ENCODE assay signal across 18 cellular contexts in the genomic region with DNA sequence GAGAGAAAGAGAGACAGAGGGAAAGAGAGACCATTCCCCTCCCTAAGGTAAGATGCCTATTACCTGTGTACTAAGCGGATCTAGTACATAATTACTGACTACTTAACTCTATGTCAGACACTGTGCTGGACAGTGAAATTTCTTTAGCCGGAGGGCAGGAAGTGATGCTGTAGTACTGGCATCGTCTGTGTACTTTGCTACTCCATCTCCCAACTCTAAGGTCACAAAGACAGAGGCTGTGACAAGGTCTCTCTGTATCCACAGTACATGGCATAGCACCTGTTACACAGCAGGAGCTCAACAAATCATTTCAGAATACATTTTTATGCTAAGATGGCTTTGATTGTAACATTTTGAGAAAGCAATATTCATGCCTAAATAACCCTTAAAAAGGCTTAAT. TPM values are rescaled to one million over a fixed set of nuclear protein-coding genes. Genes with fewer than 3 reads are reported as not detected.
DNase-seq lines count a peak whose midpoint lies in the region; ATAC-seq and TF ChIP-seq lines count a peak whose summit lies in the region.
"Had no signal": no experiment of that assay in that cellular context is flagged by ENCODE, and none has a peak within 500 bp of the region (broad histone marks: within the 10 kb centered on the region; RNA-seq: fewer than 3 reads in every experiment).

No MANE protein-coding gene starts in this region.

- peaks cover 0 to 1% of the 10 kb centered on the region in 2 donors for H3K27me3 ChIP-seq in breast epithelium
- no peaks in the 10 kb centered on the region for H3K27me3 ChIP-seq in adipocyte (replicated peaks; ENCODE audit: control insufficient read depth, insufficient read depth, low read length)
- H3K27me3 ChIP-seq in right cardiac atrium (ENCODE audit: control insufficient read depth, insufficient read depth) = no peaks in the 10 kb centered on the region
- no peaks in the 10 kb centered on the region for H3K27me3 ChIP-seq in testis
- H3K27me3 ChIP-seq in H9 (ENCODE audit: insufficient read depth, low read length) = no peaks in the 10 kb centered on the region

- DNase-seq in MCF 10A (ENCODE audit: unreplicated experiment) = no peak
- no peak for DNase-seq in breast epithelium (ENCODE audit: low spot score in 2 of 2)
- DNase-seq in adipocyte (ENCODE audit: low read depth) = no peak
- DNase-seq in right cardiac atrium = no peak
- DNase-seq in testis = no peak
- no peak for DNase-seq in activated CD4-positive, alpha-beta T cell treated with anti-CD3 and anti-CD28 coated beads, Interleukin-2, amount 50 U/mL, for 48 hours
- DNase-seq in H9 = no peak
- DNase-seq: CD4-positive, alpha-beta memory T cell; DMS79; NCI-H1417; NCI-H1930; NCI-H446; NCI-H748 treated with DMSO at 0.1 percent for 48 hours; PC-9 had no signal

- H3K4me1 Mint-ChIP-seq in MCF 10A (ENCODE audit: insufficient read depth, unreplicated experiment) = peaks cover 40% of the 10 kb centered on the region
- peaks cover 15% of the 10 kb centered on the region in 2 experiments for H3K4me1 Mint-ChIP-seq in H9
- H3K4me1 Mint-ChIP-seq: CD4-positive, alpha-beta memory T cell had no signal

- H3T11ph ChIP-seq in H9 (ENCODE audit: low read length) = no peak overlapping the region

- H3K9me3 Mint-ChIP-seq in MCF 10A (ENCODE audit: unreplicated experiment) (no peaks in the 10 kb centered on the region), H9 (no peaks in the 10 kb centered on the region; a peak in 1 of 5 replicates)

- WGBS in right cardiac atrium = 54% methylated on average over 3 of the region's 3 CpGs
- 66 to 72% methylated on average over 3 of the region's 3 CpGs for WGBS in testis, 2 donors
- no CpG with 5 or more reads among the region's 3 CpGs for WGBS in H9 (ENCODE audit: extremely low coverage, insufficient read length, low lambda C conversion rate)

- H3K14ac ChIP-seq in H9 (ENCODE audit: insufficient read depth, low read length) = no peak overlapping the region

- H3K27ac Mint-ChIP-seq in MCF 10A (ENCODE audit: low read depth, unreplicated experiment) (peak overlapping the region; percentile 47), H9 (no peak overlapping the region)
- H3K27ac Mint-ChIP-seq: CD4-positive, alpha-beta memory T cell had no signal

- H3K4me1 ChIP-seq in breast epithelium (no peaks in the 10 kb centered on the region), adipocyte (ENCODE audit: control insufficient read depth, insufficient read depth, low read length) (peaks cover 60% of the 10 kb centered on the region), right cardiac atrium (ENCODE audit: control insufficient read depth, insufficient read depth, low read length) (no peaks in the 10 kb centered on the region), testis (peaks cover 5% of the 10 kb centered on the region), H9 (ENCODE audit: insufficient read depth, low read length) (no peaks in the 10 kb centered on the region)

- no peak overlapping the region for H4K91ac ChIP-seq in H9 (ENCODE audit: insufficient read length, low read depth, low read length)

- TF ChIP-seq POLR2A in breast epithelium (IDR thresholded peaks at IDR 0.05) = no peak
- TF ChIP-seq POLR2A in testis (IDR thresholded peaks at IDR 0.05) = no peak

- no TSS peak for BruUV-seq in MCF 10A (replicated peaks; lab: Mats Ljungman, UMichigan)

- H2AFZ ChIP-seq in H9 (ENCODE audit: low read length) = no peak overlapping the region
- H2AFZ ChIP-seq: PC-9 had no signal

- H3K18ac ChIP-seq in H9 (ENCODE audit: insufficient read length, low read depth, low read length) = no peak overlapping the region

- no peak for ATAC-seq in right cardiac atrium
- ATAC-seq in GM18870 (IDR thresholded peaks at IDR 0.05; ENCODE audit: unreplicated experiment) = no peak

- H3K27me3 Mint-ChIP-seq in MCF 10A (ENCODE audit: insufficient read depth, unreplicated experiment) (no peaks in the 10 kb centered on the region), H9 (ENCODE audit: low read depth) (no peaks in the 10 kb centered on the region; the same call in 1 of the 2 replicates)

- peak overlapping the region; percentile 30 for H3K9ac ChIP-seq in adipocyte (ENCODE audit: low read length)
- H3K9ac ChIP-seq in H9 (ENCODE audit: extremely low read depth, insufficient read length, low read length) = no peak overlapping the region

- H3K79me1 ChIP-seq in H9 (ENCODE audit: insufficient read depth, low read depth, low read length, poor library complexity, severe bottlenecking) = no peaks in the 10 kb centered on the region

- no peak overlapping the region for H4K8ac ChIP-seq in H9 (replicated peaks; ENCODE audit: insufficient read length, low read depth, low read length)

- intact Hi-C loops in MCF 10A (cut with micrococcal nuclease) (no loop called here), breast epithelium (cut with DNase I; ENCODE audit: low total_unique reads) (no loop called here), right cardiac atrium (cut with DNase I) (loop anchor here in 1 of 4 donors (10.0 kb wide), 1 partner anchor 98 kb away; no protein-coding TSS in a partner anchor), testis (cut with DNase I; ENCODE audit: low total_unique reads) (loop anchor here (10.0 kb wide), 1 partner anchor 98 kb away; no protein-coding TSS in a partner anchor)

- no peaks in the 10 kb centered on the region for H3K79me2 ChIP-seq in H9 (ENCODE audit: insufficient read depth, low read length)

- H3K9me3 ChIP-seq in breast epithelium = no peaks in the 10 kb centered on the region
- H3K9me3 ChIP-seq in adipocyte (ENCODE audit: control insufficient read depth, low read length) = no peaks in the 10 kb centered on the region
- no peaks in the 10 kb centered on the region for H3K9me3 ChIP-seq in right cardiac atrium (ENCODE audit: control insufficient read depth, low read length)
- H3K9me3 ChIP-seq in testis = no peaks in the 10 kb centered on the region
- H3K9me3 ChIP-seq in H9 (ENCODE audit: control insufficient read depth, low read depth, low read length) = no peaks in the 10 kb centered on the region

- POLR2A ChIA-PET in MCF 10A (lab: Yijun Ruan, JAX) = interaction anchor here (0.9 to 1.8 kb wide), 6 partner anchors 10 to 100 kb away, joined by 4 to 11 read pairs (median 4); no protein-coding TSS in a partner anchor

- no peak overlapping the region for H2BK15ac ChIP-seq in H9 (ENCODE audit: low read depth, low read length)

- no peak overlapping the region for H2AK5ac ChIP-seq in H9 (ENCODE audit: insufficient read length, low read length)

- no peak overlapping the region for H2BK12ac ChIP-seq in H9 (ENCODE audit: insufficient read length, low read depth, low read length)

- no peak overlapping the region for H3K56ac ChIP-seq in H9 (ENCODE audit: insufficient read length, low read depth, low read length)

- H3K36me3 Mint-ChIP-seq in MCF 10A (ENCODE audit: insufficient read depth, unreplicated experiment) (peaks cover 44% of the 10 kb centered on the region), H9 (ENCODE audit: insufficient read depth in 1 of 3, low read depth in 3 of 3) (no peaks in the 10 kb centered on the region)
- H3K36me3 Mint-ChIP-seq: CD4-positive, alpha-beta memory T cell had no signal

- H3K4me3 ChIP-seq in breast epithelium (no peak overlapping the region), adipocyte (ENCODE audit: low read length) (no peak overlapping the region), right cardiac atrium (ENCODE audit: low read length) (no peak overlapping the region), testis (no peak overlapping the region)
- H3K4me3 ChIP-seq: PC-9 had no signal

- TF ChIP-seq CTCF in MCF 10A (IDR thresholded peaks at IDR 0.05; ENCODE audit: unreplicated experiment) = no peak
- no peak for TF ChIP-seq CTCF in breast epithelium (IDR thresholded peaks at IDR 0.05)
- TF ChIP-seq CTCF in testis (IDR thresholded peaks at IDR 0.05) = no peak
- no peak for TF ChIP-seq CTCF in H9 (conservative IDR thresholded peaks at IDR 0.05)

- no peak overlapping the region for H3K23ac ChIP-seq in H9 (ENCODE audit: insufficient read length, low read depth, low read length)

- H2BK120ac ChIP-seq in H9 (ENCODE audit: low read depth, low read length, poor library complexity, severe bottlenecking) = no peak overlapping the region

- H3K4ac ChIP-seq in H9 (ENCODE audit: low read depth, low read length) = no peak overlapping the region

- H3K4me3 Mint-ChIP-seq in MCF 10A (ENCODE audit: unreplicated experiment) (no peak overlapping the region), H9 (no peak overlapping the region)
- H3K4me3 Mint-ChIP-seq: CD4-positive, alpha-beta memory T cell had no signal

- H4K20me1 ChIP-seq in H9 (ENCODE audit: control insufficient read depth, insufficient read depth, insufficient read length) = no peaks in the 10 kb centered on the region

- H3K23me2 ChIP-seq in H9 (ENCODE audit: insufficient read length, low read depth, low read length, poor library complexity, severe bottlenecking) = no peaks in the 10 kb centered on the region

- CTCF ChIA-PET in MCF 10A (lab: Yijun Ruan, JAX) = interaction anchor here (0.6 to 2.1 kb wide), 5 partner anchors 8 to 452 kb away, joined by 3 to 14 read pairs (median 4); no protein-coding TSS in a partner anchor

- H3K36me3 ChIP-seq in breast epithelium (no peaks in the 10 kb centered on the region), adipocyte (ENCODE audit: control insufficient read depth, insufficient read depth, low read length, severe bottlenecking) (peaks cover 23% of the 10 kb centered on the region), testis (ENCODE audit: low read depth, missing control alignments) (no peaks in the 10 kb centered on the region)

- no peak overlapping the region for H3K4me2 ChIP-seq in H9 (ENCODE audit: insufficient read depth, insufficient read length, low read length)
- H3K4me2 ChIP-seq: PC-9 had no signal

- no peak overlapping the region for H3K27ac ChIP-seq in breast epithelium
- H3K27ac ChIP-seq in right cardiac atrium (ENCODE audit: low read length) = peak overlapping the region; percentile 3
- H3K27ac ChIP-seq in testis = peak overlapping the region; percentile 39 to 71
- no peak overlapping the region for H3K27ac ChIP-seq in H9 (ENCODE audit: insufficient read length, low read depth, low read length)
- H3K27ac ChIP-seq: 22Rv1, HL-60, PC-9 had no signal

- no peak overlapping the region for H2BK5ac ChIP-seq in H9 (ENCODE audit: insufficient read length, low read length)

- H2BK20ac ChIP-seq in H9 (ENCODE audit: low read depth, low read length, poor library complexity, severe bottlenecking) = no peak overlapping the region

- H4K5ac ChIP-seq in H9 (ENCODE audit: insufficient read length, low read depth, low read length) = no peak overlapping the region

RNA-seq across cellular contexts. Expression of gene BLID, which starts 9.0 kb away (rescaled TPM):
- total RNA-seq in MCF 10A (2022) (4.1 and 4.5 TPM in 2 replicates), breast epithelium (1 to 10 TPM; 2.0 to 2.8 (median 2.4) TPM), right cardiac atrium (1 to 10 TPM; 1.6 to 2.4 (median 1.7) TPM), testis (1 to 10 TPM; 2.8 to 4.6 TPM), H9 (2021) (not detected in 2 replicates)
- polyA plus RNA-seq in right cardiac atrium (0.57 TPM), testis (ENCODE audit: insufficient read depth, low read depth, low replicate concordance) (not detected)
- total RNA-seq: CD4-positive, alpha-beta memory T cell; G401 had no signal
- polyA plus RNA-seq: CD4-positive, alpha-beta memory T cell had no signal

Comparison
In these comparisons a context has a peak if more than half of its experiments do, and no peak if none do; other contexts are left out.
1. H3K27ac ChIP-seq: peak in right cardiac atrium (single experiment) and testis (2 of 2); none in breast epithelium (0 of 2) and H9 (single experiment).